ENCODE assay signal across 1 cellular context in genomic region chr3:42032693-42033349, GRCh38.
TF ChIP-seq lines count a peak whose summit lies in the region.

No MANE protein-coding gene starts in this region.

TF ChIP-seq in HepG2, 621 proteins besides CTCF, POLR2A, EP300 and RAD21 (continued from another document and continues in another):
- TF ChIP-seq ZNF142 (CRISPR knock-in tag; IDR thresholded peaks at IDR 0.05) (no peak), MAF1 (CRISPR knock-in tag; IDR thresholded peaks at IDR 0.05; ENCODE audit: borderline replicate concordance) (no peak), AKNA (CRISPR knock-in tag; IDR thresholded peaks at IDR 0.05; ENCODE audit: borderline replicate concordance) (no peak), MLLT10 (CRISPR knock-in tag; IDR thresholded peaks at IDR 0.05) (no peak), ZMAT5 (CRISPR knock-in tag; IDR thresholded peaks at IDR 0.05; ENCODE audit: borderline replicate concordance, low read depth) (no peak), TEAD2 (CRISPR knock-in tag; IDR thresholded peaks at IDR 0.05) (no peak), ZMYM2 (CRISPR knock-in tag; IDR thresholded peaks at IDR 0.05) (peak; percentile 91; the same call in 1 of the 2 replicates), ZNF800 (CRISPR knock-in tag; IDR thresholded peaks at IDR 0.05) (no peak), KLF12 (CRISPR knock-in tag; IDR thresholded peaks at IDR 0.05; ENCODE audit: borderline replicate concordance) (no peak), ZBTB4 (CRISPR knock-in tag; IDR thresholded peaks at IDR 0.05; ENCODE audit: borderline replicate concordance) (no peak), RBM39 (IDR thresholded peaks at IDR 0.05; ENCODE audit: low read depth, low read length, poor library complexity, severe bottlenecking) (no peak), POLR2G (IDR thresholded peaks at IDR 0.05; ENCODE audit: low read depth, low read length) (no peak), ZNF687 (CRISPR knock-in tag; IDR thresholded peaks at IDR 0.05) (peak; percentile 78), MED13 (CRISPR knock-in tag; IDR thresholded peaks at IDR 0.05) (no peak), ZNF232 (CRISPR knock-in tag; IDR thresholded peaks at IDR 0.05; ENCODE audit: borderline replicate concordance) (no peak; the same call in 1 of the 2 replicates), ZNF496 (CRISPR knock-in tag; IDR thresholded peaks at IDR 0.05; ENCODE audit: insufficient replicate concordance) (no peak), IKZF5 (CRISPR knock-in tag; IDR thresholded peaks at IDR 0.05) (peak; percentile 95), ZNF580 (CRISPR knock-in tag; IDR thresholded peaks at IDR 0.05; ENCODE audit: borderline replicate concordance, low read depth) (peak; percentile 80; the same call in 1 of the 2 replicates), TBP (CRISPR knock-in tag; IDR thresholded peaks at IDR 0.05) (no peak), YEATS4 (CRISPR knock-in tag; IDR thresholded peaks at IDR 0.05; ENCODE audit: borderline replicate concordance) (peak; percentile 82; the same call in 1 of the 2 replicates), ZFP41 (CRISPR knock-in tag; IDR thresholded peaks at IDR 0.05; ENCODE audit: borderline replicate concordance) (no peak), NFE2L2 (IDR thresholded peaks at IDR 0.05; ENCODE audit: low read length) (no peak), SPEN (CRISPR knock-in tag; IDR thresholded peaks at IDR 0.05; ENCODE audit: low read depth) (peak; percentile 42; the same call in 1 of the 2 replicates), ZFP36L1 (CRISPR knock-in tag; IDR thresholded peaks at IDR 0.05) (peak; percentile 60; the same call in 1 of the 2 replicates), ZEB1 (IDR thresholded peaks at IDR 0.05; ENCODE audit: insufficient replicate concordance, low read depth) (no peak), FOXK2 (IDR thresholded peaks at IDR 0.05) (no peak), ZNF138 (CRISPR knock-in tag; IDR thresholded peaks at IDR 0.05; ENCODE audit: low read depth) (no peak), SETDB1 (CRISPR knock-in tag; IDR thresholded peaks at IDR 0.05; ENCODE audit: borderline replicate concordance) (no peak), SALL2 (CRISPR knock-in tag; IDR thresholded peaks at IDR 0.05) (no peak), AKAP8 (CRISPR knock-in tag; IDR thresholded peaks at IDR 0.05) (no peak), U2AF1 (optimal IDR thresholded peaks at IDR 0.05; ENCODE audit: low read depth, low read length) (no peak), ZNF282 (IDR thresholded peaks at IDR 0.05; ENCODE audit: partially characterized antibody) (no peak)
